Comparison of ENCODE assay signal across 14 cellular contexts in the genomic region with DNA sequence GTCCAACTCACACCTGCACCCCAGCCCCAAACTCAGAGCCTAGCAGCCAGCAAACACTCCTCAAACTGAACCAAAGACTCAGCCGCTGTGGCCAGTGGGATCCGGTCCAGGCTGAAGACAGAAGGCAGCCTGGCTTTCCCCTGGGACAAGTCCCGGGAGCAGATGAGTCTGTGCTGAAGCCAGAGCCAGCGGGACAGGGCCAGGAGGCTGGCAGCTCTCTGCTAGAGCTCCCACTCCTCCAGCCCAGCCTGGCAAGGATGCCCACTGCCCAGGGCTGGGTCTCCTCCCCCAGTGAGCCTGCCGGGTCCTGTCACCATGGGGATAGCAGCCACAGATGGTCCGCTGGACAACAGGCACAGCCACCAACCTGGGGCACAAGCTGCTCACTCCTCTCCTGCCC. TPM values are rescaled to one million over a fixed set of nuclear protein-coding genes. Genes with fewer than 3 reads are reported as not detected.
DNase-seq lines count a peak whose midpoint lies in the region; ATAC-seq and TF ChIP-seq lines count a peak whose summit lies in the region.
"Had no signal": no experiment of that assay in that cellular context is flagged by ENCODE, and none has a peak within 500 bp of the region (broad histone marks: within the 10 kb centered on the region; RNA-seq: fewer than 3 reads in every experiment).

No MANE protein-coding gene starts in this region.

- no peak overlapping the region for H3K27ac Mint-ChIP-seq in activated CD8-positive, alpha-beta T cell treated with anti-CD3 and anti-CD28 coated beads, Interleukin-2, amount 10 ng/mL, durations not matched to agents 7 days and 5 days
- H3K27ac Mint-ChIP-seq: activated naive CD8-positive, alpha-beta T cell treated with anti-CD3 and anti-CD28 coated beads for 36 hours; T-helper 17 cell had no signal

- TF ChIP-seq CTCF in mammary epithelial cell (conservative IDR thresholded peaks at IDR 0.05 in 1 of 2, IDR thresholded peaks at IDR 0.05 in 1 of 2; ENCODE audit: extremely low read depth in 1 of 2, insufficient read depth in 1 of 2, low read depth in 1 of 2, low read length in 2 of 2), result no peak

- ATAC-seq in left cardiac atrium, result peak; percentile 55 to 70
- no peak for ATAC-seq in activated CD8-positive, alpha-beta T cell treated with anti-CD3 and anti-CD28 coated beads, Interleukin-2, amount 10 ng/mL, durations not matched to agents 7 days and 5 days
- ATAC-seq: T-helper 17 cell had no signal

- peaks cover 50% of the 10 kb centered on the region for H3K4me1 Mint-ChIP-seq in activated CD8-positive, alpha-beta T cell treated with anti-CD3 and anti-CD28 coated beads, Interleukin-2, amount 10 ng/mL, durations not matched to agents 7 days and 5 days (ENCODE audit: low read depth)

- H4K20me1 ChIP-seq in BLaER1 (no peaks in the 10 kb centered on the region), mammary epithelial cell (ENCODE audit: insufficient read depth, low read length) (no peaks in the 10 kb centered on the region)

- dilution Hi-C loops in mammary epithelial cell (cut with HindIII; ENCODE audit: low sequenced_read_pairs), result no loop called here

- H2AFZ ChIP-seq in mammary epithelial cell (ENCODE audit: low read depth, low read length), result no peak overlapping the region
- H2AFZ ChIP-seq: parathyroid adenoma had no signal

- H3K79me2 ChIP-seq in mammary epithelial cell (ENCODE audit: insufficient read depth, low read length), result no peaks in the 10 kb centered on the region
- H3K79me2 ChIP-seq: parathyroid adenoma had no signal

- H3K9me3 Mint-ChIP-seq in activated CD8-positive, alpha-beta T cell treated with anti-CD3 and anti-CD28 coated beads, Interleukin-2, amount 10 ng/mL, durations not matched to agents 7 days and 5 days (ENCODE audit: insufficient read depth), result no peaks in the 10 kb centered on the region
- H3K9me3 Mint-ChIP-seq: activated naive CD8-positive, alpha-beta T cell treated with anti-CD3 and anti-CD28 coated beads for 36 hours had no signal

- H3K4me1 ChIP-seq in BLaER1, result peaks cover 66% of the 10 kb centered on the region
- no peaks in the 10 kb centered on the region for H3K4me1 ChIP-seq in mammary epithelial cell (ENCODE audit: insufficient read depth, low read length)
- H3K4me1 ChIP-seq: parathyroid adenoma had no signal

- intact Hi-C loops in left cardiac atrium (cut with DNase I), result no loop called here
- intact Hi-C loops in posterior vena cava (cut with DNase I), result no loop called here
- intact Hi-C loops in mammary epithelial cell (cut with micrococcal nuclease), result no loop called here

- H3K36me3 ChIP-seq in BLaER1, result no peaks in the 10 kb centered on the region
- no peaks in the 10 kb centered on the region for H3K36me3 ChIP-seq in mammary epithelial cell (ENCODE audit: insufficient read depth, low read length)

- no peaks in the 10 kb centered on the region for H3K36me3 Mint-ChIP-seq in activated CD8-positive, alpha-beta T cell treated with anti-CD3 and anti-CD28 coated beads, Interleukin-2, amount 10 ng/mL, durations not matched to agents 7 days and 5 days (ENCODE audit: low read depth)
- H3K36me3 Mint-ChIP-seq: activated naive CD8-positive, alpha-beta T cell treated with anti-CD3 and anti-CD28 coated beads for 36 hours; CD14-positive monocyte had no signal

- H3K27ac ChIP-seq in BLaER1, result peak overlapping the region; percentile 55
- H3K27ac ChIP-seq in mammary epithelial cell (ENCODE audit: insufficient read depth, low read depth, low read length), result no peak overlapping the region
- H3K27ac ChIP-seq: parathyroid adenoma had no signal

- no peak overlapping the region for H3K4me3 Mint-ChIP-seq in activated CD8-positive, alpha-beta T cell treated with anti-CD3 and anti-CD28 coated beads, Interleukin-2, amount 10 ng/mL, durations not matched to agents 7 days and 5 days
- H3K4me3 Mint-ChIP-seq: activated naive CD8-positive, alpha-beta T cell treated with anti-CD3 and anti-CD28 coated beads for 36 hours had no signal

- H3K4me3 ChIP-seq in BLaER1 (0 out of 2 replicates have a peak overlapping the region, but pooled peaks have one; percentile 0), mammary epithelial cell (replicated peaks in 1 of 3; ENCODE audit: insufficient read depth in 1 of 3, low read depth in 2 of 3, low read length in 3 of 3) (no peak overlapping the region)

- BruUV-seq in mammary epithelial cell (replicated peaks; lab: Mats Ljungman, UMichigan), result no TSS peak

- no peaks in the 10 kb centered on the region for H3K9me3 ChIP-seq in BLaER1
- H3K9me3 ChIP-seq in mammary epithelial cell (replicated peaks; ENCODE audit: insufficient read depth, low read length), result no peaks in the 10 kb centered on the region

- peak overlapping the region; percentile 27 for H3K9ac ChIP-seq in BLaER1
- no peak overlapping the region for H3K9ac ChIP-seq in mammary epithelial cell (ENCODE audit: insufficient read depth, low read length)
- H3K9ac ChIP-seq: parathyroid adenoma had no signal

- POLR2A ChIA-PET in activated CD8-positive, alpha-beta T cell treated with anti-CD3 and anti-CD28 coated beads, Interleukin-2, amount 10 ng/mL, durations not matched to agents 7 days and 5 days (lab: Charles Lee), result no interaction called here

- no peaks in the 10 kb centered on the region for H3K27me3 Mint-ChIP-seq in activated CD8-positive, alpha-beta T cell treated with anti-CD3 and anti-CD28 coated beads, Interleukin-2, amount 10 ng/mL, durations not matched to agents 7 days and 5 days (ENCODE audit: low read depth)
- H3K27me3 Mint-ChIP-seq: activated naive CD8-positive, alpha-beta T cell treated with anti-CD3 and anti-CD28 coated beads for 36 hours; T-helper 17 cell had no signal

- H3K4me2 ChIP-seq in BLaER1 (peak overlapping the region; percentile 85), mammary epithelial cell (ENCODE audit: insufficient read depth, low read depth, low read length) (no peak overlapping the region)

- no peaks in the 10 kb centered on the region for H3K27me3 ChIP-seq in BLaER1
- H3K27me3 ChIP-seq in mammary epithelial cell (ENCODE audit: insufficient read depth, low read length), result peaks cover 2% of the 10 kb centered on the region

- in situ Hi-C loops in mammary epithelial cell (cut with MboI; ENCODE audit: low sequenced_read_pairs in 2 of 2), result no loop called here

- 2% methylated on average over 6 of the region's 6 CpGs for WGBS in mammary epithelial cell (ENCODE audit: low coverage, missing lambda C conversion rate)

- CTCF ChIA-PET in mammary epithelial cell (lab: Charles Lee; ENCODE audit: low non-redundant PET), result no interaction called here
- CTCF ChIA-PET in activated CD8-positive, alpha-beta T cell treated with anti-CD3 and anti-CD28 coated beads, Interleukin-2, amount 10 ng/mL, durations not matched to agents 7 days and 5 days (lab: Charles Lee), result interaction anchor here (1.4 kb wide), 1 partner anchor 26 kb away, joined by 4 read pairs; no protein-coding TSS in a partner anchor

- DNase-seq in amygdala (lab: John Stamatoyannopoulos, UW) (peak in 32 of 56 donors; percentile 17 to 75 (median 42)), left cardiac atrium (no peak), posterior vena cava (ENCODE audit: low spot score) (peak; percentile 75), mammary epithelial cell (no peak)
- DNase-seq in activated T-cell treated with anti-CD3 and anti-CD28 coated beads, Interleukin-2, amount 50 U/mL, for 48 hours, result no peak
- no peak for DNase-seq in activated CD8-positive, alpha-beta T cell treated with anti-CD3 and anti-CD28 coated beads, Interleukin-2, amount 10 ng/mL, durations not matched to agents 7 days and 5 days
- DNase-seq in central memory CD4-positive, alpha-beta T cell, result no peak
- DNase-seq: activated CD4-positive, alpha-beta T cell treated with anti-CD3 and anti-CD28 coated beads, Interleukin-2, amount 50 U/mL, for 4 hours; activated naive CD8-positive, alpha-beta T cell treated with anti-CD3 and anti-CD28 coated beads for 36 hours; NCI-H1092 treated with DMSO at 0.1 percent for 48 hours; T-helper 17 cell had no signal

RNA-seq across cellular contexts. Expression of a gene that starts 42.9 kb away (rescaled TPM):
- total RNA-seq in left cardiac atrium (10 to 100 TPM; 15.3 to 19.1 TPM), posterior vena cava (10 to 100 TPM in 1 of 2 donors, 1 to 10 TPM in 1; 8.8 to 11.8 TPM), mammary epithelial cell (10 to 100 TPM; 13.0 to 19.9 TPM)
- 12.9 TPM for polyA plus RNA-seq in mammary epithelial cell
- polyA minus RNA-seq in mammary epithelial cell, result 9.1 TPM
- total RNA-seq in activated CD8-positive, alpha-beta T cell treated with anti-CD3 and anti-CD28 coated beads, Interleukin-2, amount 10 ng/mL, durations not matched to agents 7 days and 5 days, result 10 to 100 TPM; 29.4 to 31.5 TPM

Comparison
In these comparisons a context has a peak if more than half of its experiments do, and no peak if none do; other contexts are left out.
1. DNase-seq: peak in amygdala (32 of 56) and posterior vena cava (single experiment); none in left cardiac atrium (single experiment), activated T-cell treated with anti-CD3 and anti-CD28 coated beads, Interleukin-2, amount 50 U/mL, for 48 hours (0 of 2), mammary epithelial cell (single experiment), activated CD8-positive, alpha-beta T cell treated with anti-CD3 and anti-CD28 coated beads, Interleukin-2, amount 10 ng/mL, durations not matched to agents 7 days and 5 days (single experiment) and central memory CD4-positive, alpha-beta T cell (single experiment).